ENCODE assay signal across 8 cellular contexts in the genomic region with DNA sequence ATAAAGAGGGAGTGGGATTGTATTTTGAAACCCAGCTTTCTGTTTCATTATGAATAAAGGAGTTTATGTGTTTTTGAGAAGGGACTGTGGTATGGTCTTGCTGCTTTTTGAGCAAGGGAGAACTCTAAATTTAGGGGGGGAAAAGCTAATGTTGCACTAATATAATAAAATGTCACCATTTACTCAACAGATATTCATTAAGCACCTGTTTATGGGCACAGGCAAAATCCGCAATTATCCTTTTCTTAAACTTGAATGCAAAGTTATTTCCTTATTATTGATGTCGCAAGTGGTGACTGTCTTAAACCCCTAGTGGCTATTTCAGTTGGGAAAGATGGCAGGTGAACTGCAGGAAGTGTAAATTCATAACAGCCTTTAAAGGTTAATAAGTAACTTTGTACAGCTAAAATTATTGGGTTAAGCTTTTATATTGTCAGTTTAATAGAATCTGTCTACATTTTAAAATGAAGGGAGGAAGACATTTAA. TPM values are rescaled to one million over a fixed set of nuclear protein-coding genes. Genes with fewer than 3 reads are reported as not detected.
DNase-seq lines count a peak whose midpoint lies in the region; ATAC-seq, FAIRE-seq and TF ChIP-seq lines count a peak whose summit lies in the region.

No MANE protein-coding gene starts in this region.

- peak overlapping the region; percentile 96 for H3K9ac ChIP-seq in mucosa of rectum (ENCODE audit: low read depth in 1 of 2, low read length in 2 of 2)

- DNase-seq in left ventricle myocardium inferior (no peak), cardiac septum (ENCODE audit: low spot score) (no peak), NOMO-1 (lab: John Stamatoyannopoulos, UW; ENCODE audit: unreplicated experiment in 2 of 2) (peak; percentile 66 to 85), bronchial epithelial cell (ENCODE audit: low read depth) (peak; percentile 66), ecto neural progenitor cell (ENCODE audit: low spot score) (no peak), OCI-M2 (lab: John Stamatoyannopoulos, UW; ENCODE audit: unreplicated experiment) (no peak)

- H3K9me3 ChIP-seq in left ventricle myocardium inferior (replicated peaks) = no peaks in the 10 kb centered on the region
- H3K9me3 ChIP-seq in mucosa of rectum (ENCODE audit: control insufficient read depth in 2 of 2, low read length in 2 of 2) = no peaks in the 10 kb centered on the region

- peak; percentile 26 for ATAC-seq in HG02763 (IDR thresholded peaks at IDR 0.05; ENCODE audit: unreplicated experiment)

- intact Hi-C loops in left ventricle myocardium inferior (cut with micrococcal nuclease) = no loop called here
- intact Hi-C loops in cardiac septum (cut with DNase I) = loop anchor here (2.0 kb wide), 1 partner anchor 101 kb away; a partner anchor contains a TSS

- H3K36me3 ChIP-seq in left ventricle myocardium inferior (no peaks in the 10 kb centered on the region), bronchial epithelial cell (ENCODE audit: control insufficient read depth, insufficient read depth, low read length) (no peaks in the 10 kb centered on the region), mucosa of rectum (ENCODE audit: control insufficient read depth in 2 of 2, insufficient read depth in 2 of 2, low read length in 2 of 2) (no peaks in the 10 kb centered on the region)

- H3K27me3 ChIP-seq in left ventricle myocardium inferior (ENCODE audit: low read depth) (no peaks in the 10 kb centered on the region), bronchial epithelial cell (ENCODE audit: control insufficient read depth, insufficient read depth, low read length) (no peaks in the 10 kb centered on the region), mucosa of rectum (ENCODE audit: control insufficient read depth in 2 of 2, insufficient read depth in 2 of 2, low read length in 2 of 2) (no peaks in the 10 kb centered on the region)

- TF ChIP-seq CTCF in left ventricle myocardium inferior (IDR thresholded peaks at IDR 0.05; ENCODE audit: borderline replicate concordance) (peak; percentile 45), bronchial epithelial cell (IDR thresholded peaks at IDR 0.05; ENCODE audit: insufficient read depth, low read length, severe bottlenecking) (peak; percentile 26)

- H3K4me3 ChIP-seq in left ventricle myocardium inferior = peak overlapping the region; percentile 98
- peak overlapping the region; percentile 98 for H3K4me3 ChIP-seq in bronchial epithelial cell (ENCODE audit: low read depth, low read length)
- peak overlapping the region; percentile 88 to 94 for H3K4me3 ChIP-seq in mucosa of rectum (ENCODE audit: low read length in 2 of 2)

- FAIRE-seq in bronchial epithelial cell (lab: Jason Lieb, UNC) = no peak

- H3K4me1 ChIP-seq in left ventricle myocardium inferior = peaks cover 49% of the 10 kb centered on the region
- H3K4me1 ChIP-seq in mucosa of rectum (ENCODE audit: control insufficient read depth in 2 of 2, insufficient read depth in 2 of 2, low read length in 2 of 2) = peaks cover 9 to 11% of the 10 kb centered on the region in 2 donors

- H3K27ac ChIP-seq in left ventricle myocardium inferior (replicated peaks) (no peak overlapping the region), mucosa of rectum (ENCODE audit: low read depth in 2 of 2, low read length in 2 of 2) (peak overlapping the region; percentile 90 to 97)

RNA-seq across cellular contexts. Expression of a gene that starts 1.5 kb away (rescaled TPM):
- total RNA-seq in left ventricle myocardium inferior (10.3 TPM), cardiac septum (8.6 TPM), bronchial epithelial cell (51.6 and 73.2 TPM in 2 replicates)

Comparison
In these comparisons a context has a peak if more than half of its experiments do, and no peak if none do; other contexts are left out.
1. DNase-seq: peak in NOMO-1 (2 of 2) and bronchial epithelial cell (single experiment); none in left ventricle myocardium inferior (single experiment), cardiac septum (single experiment), ecto neural progenitor cell (single experiment) and OCI-M2 (single experiment).
2. Peak in every context shown above with its lines, with median percentiles within 50 percentile points of each other: H3K4me3 ChIP-seq.